ENCODE assay signal across 1 cellular context in genomic region chr5:150448960-150449490, GRCh38.
TF ChIP-seq lines count a peak whose summit lies in the region.

No MANE protein-coding gene starts in this region.

TF ChIP-seq in GM12878, 131 proteins besides CTCF, POLR2A, EP300 and RAD21:
- peak; percentile 15; the same call in 1 of the 2 replicates for TF ChIP-seq CHD1 (IDR thresholded peaks at IDR 0.05; ENCODE audit: low read depth, low read length)
- TF ChIP-seq SMARCA5 (IDR thresholded peaks at IDR 0.05), result 0 out of 2 replicates have a peak, but pooled peaks have one; percentile 8
- TF ChIP-seq WRNIP1 (IDR thresholded peaks at IDR 0.05; ENCODE audit: borderline replicate concordance, low read depth, low read length), result peak; percentile 24; the same call in 1 of the 2 replicates
- 0 out of 2 replicates have a peak, but pooled peaks have one; percentile 31 for TF ChIP-seq NKRF (conservative IDR thresholded peaks at IDR 0.05)
- TF ChIP-seq RBBP5 (conservative IDR thresholded peaks at IDR 0.05), result no peak
- TF ChIP-seq ZNF274 (IDR thresholded peaks at IDR 0.05; ENCODE audit: insufficient read depth, insufficient read length), result no peak
